Comparison of ENCODE assay signal across 13 cellular contexts in the genomic region with DNA sequence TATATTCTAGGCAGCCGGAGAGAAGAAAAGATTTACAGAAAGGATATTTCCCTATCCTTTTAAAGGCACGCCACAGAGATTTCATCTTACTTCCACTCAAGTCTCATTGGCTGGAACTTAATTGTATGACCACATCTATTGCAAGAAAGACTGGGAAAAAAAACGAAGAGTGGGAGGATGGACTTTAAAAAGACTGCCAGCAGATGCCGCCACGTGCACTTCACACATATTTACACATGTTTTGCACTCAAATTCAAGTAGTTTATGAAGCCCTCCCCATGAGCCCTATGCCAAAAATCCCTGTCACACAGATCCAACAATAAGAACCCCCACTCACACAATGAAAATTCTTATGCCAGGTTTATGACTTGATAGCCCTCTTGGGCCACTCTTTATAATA.
DNase-seq lines count a peak whose midpoint lies in the region; ATAC-seq and TF ChIP-seq lines count a peak whose summit lies in the region.
"Had no signal": no experiment of that assay in that cellular context is flagged by ENCODE, and none has a peak within 500 bp of the region (broad histone marks: within the 10 kb centered on the region; RNA-seq: fewer than 3 reads in every experiment).

No MANE protein-coding gene starts in this region.

- no peaks in the 10 kb centered on the region for H3K9me3 ChIP-seq in RWPE2 (ENCODE audit: severe bottlenecking)
- H3K9me3 ChIP-seq: heart left ventricle, testis had no signal

- H3K27ac ChIP-seq in RWPE2 (ENCODE audit: poor library complexity, severe bottlenecking), result no peak overlapping the region
- H3K27ac ChIP-seq: heart left ventricle, testis had no signal

- no peaks in the 10 kb centered on the region for H3K36me3 ChIP-seq in RWPE2 (ENCODE audit: low read depth)
- H3K36me3 ChIP-seq: heart left ventricle had no signal

- no peak for ATAC-seq in RWPE2 (ENCODE audit: low read depth)
- ATAC-seq in GM19455 (IDR thresholded peaks at IDR 0.05; ENCODE audit: unreplicated experiment), result no peak
- ATAC-seq: heart left ventricle; naive thymus-derived CD8-positive, alpha-beta T cell had no signal

- TF ChIP-seq CTCF in AG09309 (IDR thresholded peaks at IDR 0.05; ENCODE audit: control insufficient read depth, insufficient read depth, low read depth, low read length, missing control alignments) (peak; percentile 7), HFFc6 (IDR thresholded peaks at IDR 0.05) (peak; percentile 20; the same call in 1 of the 2 replicates), RWPE2 (IDR thresholded peaks at IDR 0.05; ENCODE audit: poor library complexity, severe bottlenecking) (peak; percentile 51)

- H3K9me3 Mint-ChIP-seq in HFFc6, result peaks cover 14% of the 10 kb centered on the region; the same call in 1 of the 2 replicates

- no peaks in the 10 kb centered on the region for H3K27me3 ChIP-seq in RWPE2 (ENCODE audit: insufficient read depth, poor library complexity, severe bottlenecking)
- H3K27me3 ChIP-seq: heart left ventricle, testis had no signal

- no peaks in the 10 kb centered on the region for H3K4me1 Mint-ChIP-seq in HFFc6 (ENCODE audit: low read depth)
- H3K4me1 Mint-ChIP-seq: naive thymus-derived CD8-positive, alpha-beta T cell had no signal

- H3K36me3 Mint-ChIP-seq in HFFc6 (ENCODE audit: low read depth), result no peaks in the 10 kb centered on the region
- H3K36me3 Mint-ChIP-seq: naive thymus-derived CD8-positive, alpha-beta T cell had no signal

- no peaks in the 10 kb centered on the region for H3K27me3 Mint-ChIP-seq in HFFc6 (ENCODE audit: insufficient read depth)
- H3K27me3 Mint-ChIP-seq: CD4-positive, alpha-beta T cell; naive thymus-derived CD8-positive, alpha-beta T cell had no signal

- DNase-seq in AG09309 (ENCODE audit: low read depth), result no peak
- no peak for DNase-seq in HFFc6
- DNase-seq in RWPE2 (ENCODE audit: low spot score), result no peak
- DNase-seq in fibroblast of the conjunctiva (ENCODE audit: low read depth), result peak; percentile 3
- no peak for DNase-seq in SHP77 treated with DMSO at 0.1 percent for 48 hours (lab: John Stamatoyannopoulos, UW)
- DNase-seq in NCI-H345 treated with DMSO at 0.1 percent for 48 hours (lab: John Stamatoyannopoulos, UW; ENCODE audit: unreplicated experiment), result no peak
- DNase-seq in medulla oblongata (ENCODE audit: extremely low spot score), result no peak
- DNase-seq: CD4-positive, alpha-beta T cell; heart left ventricle; naive thymus-derived CD8-positive, alpha-beta T cell; stimulated activated CD4-positive, alpha-beta T cell treated with anti-CD3 and anti-CD28 coated beads, Interleukin-2, amount 100 ng/mL, for 48 hours; testis had no signal

- H3K4me3 Mint-ChIP-seq in HFFc6, result no peak overlapping the region
- H3K4me3 Mint-ChIP-seq: CD4-positive, alpha-beta T cell; naive thymus-derived CD8-positive, alpha-beta T cell had no signal

- H3K4me1 ChIP-seq in RWPE2 (ENCODE audit: insufficient read depth, poor library complexity, severe bottlenecking), result no peaks in the 10 kb centered on the region
- H3K4me1 ChIP-seq: heart left ventricle, testis had no signal

- no peak overlapping the region for H3K27ac Mint-ChIP-seq in HFFc6
- H3K27ac Mint-ChIP-seq: CD4-positive, alpha-beta T cell; naive thymus-derived CD8-positive, alpha-beta T cell had no signal

- H3K4me3 ChIP-seq in AG09309 (ENCODE audit: control insufficient read depth, low read depth, low read length), result no peak overlapping the region
- no peak overlapping the region for H3K4me3 ChIP-seq in RWPE2 (ENCODE audit: severe bottlenecking)
- H3K4me3 ChIP-seq: heart left ventricle, testis had no signal
